10 cellular contexts compared by ENCODE assay signal in genomic region chr15:57364282-57365007, GRCh38. TPM values are rescaled to one million over a fixed set of nuclear protein-coding genes. Genes with fewer than 3 reads are reported as not detected.
DNase-seq lines count a peak whose midpoint lies in the region; ATAC-seq and TF ChIP-seq lines count a peak whose summit lies in the region.
"Had no signal": no experiment of that assay in that cellular context is flagged by ENCODE, and none has a peak within 500 bp of the region (broad histone marks: within the 10 kb centered on the region; RNA-seq: fewer than 3 reads in every experiment).

No MANE protein-coding gene starts in this region.

- no peaks in the 10 kb centered on the region for H3K27me3 ChIP-seq in thyroid gland

- DNase-seq in OCI-LY7 (ENCODE audit: low spot score), result no peak
- DNase-seq in fibroblast of peridontal ligament (ENCODE audit: extremely low read depth), result peak; percentile 34
- no peak for DNase-seq in progenitor cell of endocrine pancreas (ENCODE audit: low spot score, unreplicated experiment)
- DNase-seq in thyroid gland, result no peak
- DNase-seq in NCI-H748 (lab: John Stamatoyannopoulos, UW; ENCODE audit: unreplicated experiment), result no peak
- DNase-seq: activated CD4-positive, alpha-beta T cell treated with anti-CD3 and anti-CD28 coated beads for 4 hours; psoas muscle had no signal

- H3K36me3 ChIP-seq in OCI-LY7 (ENCODE audit: insufficient read depth, low read length) (no peaks in the 10 kb centered on the region), thyroid gland (no peaks in the 10 kb centered on the region)

- H3K4me1 ChIP-seq in OCI-LY7 (ENCODE audit: insufficient read depth, low read length, poor library complexity, severe bottlenecking) (no peaks in the 10 kb centered on the region), thyroid gland (peaks cover 4% of the 10 kb centered on the region in 2 donors)
- H3K4me1 ChIP-seq: psoas muscle had no signal

- TF ChIP-seq CTCF in GM12872 (IDR thresholded peaks at IDR 0.05; ENCODE audit: insufficient read depth, low read depth, low read length) (0 out of 3 replicates have a peak, but pooled peaks have one; percentile 10), OCI-LY7 (conservative IDR thresholded peaks at IDR 0.05; ENCODE audit: low read length) (0 out of 2 replicates have a peak, but pooled peaks have one; percentile 17), progenitor cell of endocrine pancreas (IDR thresholded peaks at IDR 0.05; ENCODE audit: unreplicated experiment) (peak; percentile 41), thyroid gland (IDR thresholded peaks at IDR 0.05) (peak in 2 of 6 experiments; percentile 18 to 25)

- no peak overlapping the region for H3K27ac ChIP-seq in OCI-LY7 (ENCODE audit: low read depth, low read length, poor library complexity, severe bottlenecking)
- peak overlapping the region in 1 of 3 donors; percentile 3 for H3K27ac ChIP-seq in thyroid gland
- H3K27ac ChIP-seq: psoas muscle had no signal

- H3K36me3 Mint-ChIP-seq in progenitor cell of endocrine pancreas (ENCODE audit: insufficient read depth), result no peaks in the 10 kb centered on the region

- no peaks in the 10 kb centered on the region for H4K20me1 ChIP-seq in OCI-LY7 (ENCODE audit: insufficient read depth, low read length)

- no peak overlapping the region for H3K4me3 Mint-ChIP-seq in progenitor cell of endocrine pancreas (ENCODE audit: low read depth)

- H3K27me3 Mint-ChIP-seq in progenitor cell of endocrine pancreas, result no peaks in the 10 kb centered on the region

- no peak overlapping the region for H3K4me2 ChIP-seq in OCI-LY7 (ENCODE audit: low read length)

- POLR2A ChIA-PET in OCI-LY7 (lab: Charles Lee), result no interaction called here

- no peaks in the 10 kb centered on the region for H3K79me2 ChIP-seq in OCI-LY7 (ENCODE audit: insufficient read depth, low read depth, low read length)

- intact Hi-C loops in OCI-LY7 (cut with micrococcal nuclease; ENCODE audit: unreplicated experiment), result no loop called here
- intact Hi-C loops in thyroid gland (cut with DNase I), result no loop called here

- H3K9me3 ChIP-seq in OCI-LY7 (ENCODE audit: low read length), result no peaks in the 10 kb centered on the region
- no peaks in the 10 kb centered on the region for H3K9me3 ChIP-seq in thyroid gland
- H3K9me3 ChIP-seq: psoas muscle had no signal

- H3K9me3 Mint-ChIP-seq in progenitor cell of endocrine pancreas (ENCODE audit: low read depth), result no peaks in the 10 kb centered on the region

- H3K27ac Mint-ChIP-seq in progenitor cell of endocrine pancreas, result peak overlapping the region; percentile 62

- no peak overlapping the region for H2AFZ ChIP-seq in OCI-LY7 (ENCODE audit: low read length)

- ATAC-seq in GM19328 (IDR thresholded peaks at IDR 0.05; ENCODE audit: unreplicated experiment) (no peak), GM18867 (IDR thresholded peaks at IDR 0.05; ENCODE audit: unreplicated experiment) (no peak)
- ATAC-seq: psoas muscle had no signal

- WGBS in thyroid gland, 2 donors, result 87 to 91% methylated on average over 9 of the region's 9 CpGs

- no peak for TF ChIP-seq POLR2A in thyroid gland (IDR thresholded peaks at IDR 0.05)

- H3K4me1 Mint-ChIP-seq in progenitor cell of endocrine pancreas (ENCODE audit: low read depth), result peaks cover 19% of the 10 kb centered on the region

- no peak overlapping the region for H3K4me3 ChIP-seq in OCI-LY7 (ENCODE audit: low read depth, low read length, poor library complexity, severe bottlenecking)
- H3K4me3 ChIP-seq in thyroid gland (replicated peaks in 1 of 3), result no peak overlapping the region
- H3K4me3 ChIP-seq: psoas muscle had no signal

- CTCF ChIA-PET in OCI-LY7 (lab: Charles Lee; ENCODE audit: unreplicated experiment), result no interaction called here

- H3K9me2 ChIP-seq in OCI-LY7 (ENCODE audit: insufficient read depth, low read length), result no peaks in the 10 kb centered on the region

- no TSS peak for BruUV-seq in OCI-LY7 (replicated peaks; lab: Mats Ljungman, UMichigan)

RNA-seq across cellular contexts. Expression of gene CGNL1, which starts 11.9 kb away (rescaled TPM):
- not detected in 2 replicates for total RNA-seq in OCI-LY7 (2014; rRNA removed; shearing (Covaris generic))
- 0.04 TPM in 1 of 2 replicates, not detected in the other for total RNA-seq in OCI-LY7 (2022)
- 40.4 and 41.9 TPM in 2 replicates for total RNA-seq in progenitor cell of endocrine pancreas
- total RNA-seq in thyroid gland, result 10 to 100 TPM; 40.7 to 74.4 (median 56.0) TPM

Comparison
In these comparisons a context has a peak if more than half of its experiments do, and no peak if none do; other contexts are left out.
1. RNA of gene CGNL1, which starts 11.9 kb away (total RNA-seq): 40.7 to 74.4 TPM in thyroid gland and 40.4 to 41.9 TPM in progenitor cell of endocrine pancreas; 0.04 TPM in OCI-LY7; every median in the first group is over 10 times any median in the second.